ENCODE assay signal across 1 cellular context in the genomic region with DNA sequence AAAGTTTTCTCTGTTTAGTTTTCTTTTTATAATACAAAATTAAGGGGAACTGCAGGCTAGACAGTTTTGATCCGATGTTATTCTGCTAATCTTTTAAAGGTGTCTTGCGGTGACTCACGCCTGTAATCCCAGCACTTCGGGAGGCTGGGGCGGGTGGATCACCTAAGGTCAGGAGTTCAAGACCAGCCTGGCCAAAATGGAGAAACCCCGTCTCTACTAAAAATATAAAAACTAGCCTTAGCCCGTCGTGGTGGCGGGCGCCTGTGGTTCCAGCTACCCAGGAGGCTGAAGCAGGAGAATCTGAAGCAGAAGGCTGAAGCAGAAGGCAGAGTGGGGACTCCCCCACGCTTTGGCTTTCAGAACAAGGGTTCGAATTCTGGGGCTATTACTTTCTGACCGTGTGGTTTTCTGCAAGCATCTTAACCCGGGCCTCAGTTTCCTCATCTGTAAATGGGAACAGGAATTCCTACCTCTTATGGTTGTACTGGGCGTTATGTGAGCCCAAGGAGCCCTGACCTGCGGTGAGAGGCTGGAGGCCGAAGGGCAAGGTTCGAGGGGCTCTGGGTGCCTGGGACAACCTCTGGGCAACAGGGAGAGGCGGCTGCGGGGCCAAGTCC.
TF ChIP-seq lines count a peak whose summit lies in the region.

No MANE protein-coding gene starts in this region.

TF ChIP-seq in K562, 482 proteins besides CTCF, POLR2A, EP300 and RAD21 (continued from another document):
- TF ChIP-seq, protein P1, sequence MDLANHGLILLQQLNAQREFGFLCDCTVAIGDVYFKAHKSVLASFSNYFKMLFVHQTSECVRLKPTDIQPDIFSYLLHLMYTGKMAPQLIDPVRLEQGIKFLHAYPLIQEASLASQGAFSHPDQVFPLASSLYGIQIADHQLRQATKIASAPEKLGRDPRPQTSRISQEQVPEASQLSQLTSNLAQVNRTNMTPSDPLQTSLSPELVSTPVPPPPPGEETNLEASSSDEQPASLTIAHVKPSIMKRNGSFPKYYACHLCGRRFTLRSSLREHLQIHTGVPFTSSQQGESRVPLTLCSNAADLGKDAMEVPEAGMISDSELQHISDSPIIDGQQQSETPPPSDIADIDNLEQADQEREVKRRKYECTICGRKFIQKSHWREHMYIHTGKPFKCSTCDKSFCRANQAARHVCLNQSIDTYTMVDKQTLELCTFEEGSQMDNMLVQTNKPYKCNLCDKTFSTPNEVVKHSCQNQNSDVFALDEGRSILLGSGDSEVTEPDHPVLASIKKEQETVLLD (IDR thresholded peaks at IDR 0.05) = no peak
- TF ChIP-seq SMARCA4 (IDR thresholded peaks at IDR 0.05) = peak; percentile 51; the same call in 1 of the 2 replicates
- no peak for TF ChIP-seq MCM3 (IDR thresholded peaks at IDR 0.05)
- TF ChIP-seq, protein P2, sequence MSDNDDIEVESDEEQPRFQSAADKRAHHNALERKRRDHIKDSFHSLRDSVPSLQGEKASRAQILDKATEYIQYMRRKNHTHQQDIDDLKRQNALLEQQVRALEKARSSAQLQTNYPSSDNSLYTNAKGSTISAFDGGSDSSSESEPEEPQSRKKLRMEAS (CRISPR knock-in tag; IDR thresholded peaks at IDR 0.05) = peak; percentile 58
- no peak for TF ChIP-seq ZNF253 (CRISPR knock-in tag; conservative IDR thresholded peaks at IDR 0.05)
- no peak for TF ChIP-seq ELF4 (CRISPR knock-in tag; IDR thresholded peaks at IDR 0.05)
- no peak for TF ChIP-seq HDAC3 (IDR thresholded peaks at IDR 0.05; ENCODE audit: borderline replicate concordance, partially characterized antibody)
- TF ChIP-seq ZNF644 (tag; IDR thresholded peaks at IDR 0.05; ENCODE audit: low read depth) = no peak
- no peak for TF ChIP-seq ZNF445 (CRISPR knock-in tag; IDR thresholded peaks at IDR 0.05; ENCODE audit: low read depth)
- TF ChIP-seq HNRNPK (IDR thresholded peaks at IDR 0.05; ENCODE audit: low read depth, low read length, poor library complexity, severe bottlenecking) = no peak
- TF ChIP-seq PML (IDR thresholded peaks at IDR 0.05; ENCODE audit: low read length) = no peak
- TF ChIP-seq, protein P3, sequence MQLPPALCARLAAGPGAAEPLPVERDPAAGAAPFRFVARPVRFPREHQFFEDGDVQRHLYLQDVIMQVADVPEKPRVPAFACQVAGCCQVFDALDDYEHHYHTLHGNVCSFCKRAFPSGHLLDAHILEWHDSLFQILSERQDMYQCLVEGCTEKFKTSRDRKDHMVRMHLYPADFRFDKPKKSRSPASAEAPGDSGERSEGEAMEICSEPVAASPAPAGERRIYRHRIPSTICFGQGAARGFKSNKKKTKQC (CRISPR knock-in tag; IDR thresholded peaks at IDR 0.05) = no peak
- no peak for TF ChIP-seq BMI1 (IDR thresholded peaks at IDR 0.05; ENCODE audit: low read length)
- TF ChIP-seq ZC3H8 (IDR thresholded peaks at IDR 0.05) = no peak
- TF ChIP-seq RBM25 (IDR thresholded peaks at IDR 0.05; ENCODE audit: low read depth, low read length, severe bottlenecking) = peak; percentile 61
- TF ChIP-seq GTF2E2 (tag; IDR thresholded peaks at IDR 0.05) = no peak
- TF ChIP-seq FOXM1 (IDR thresholded peaks at IDR 0.05; ENCODE audit: low read depth) = no peak
- TF ChIP-seq FOXM1 (CRISPR knock-in tag; IDR thresholded peaks at IDR 0.05; ENCODE audit: low read depth) = no peak
- TF ChIP-seq KAT7 (CRISPR knock-in tag; IDR thresholded peaks at IDR 0.05; ENCODE audit: borderline replicate concordance) = no peak
- TF ChIP-seq PHB (CRISPR knock-in tag; IDR thresholded peaks at IDR 0.05) = no peak
